Comparison of ENCODE assay signal across 8 cellular contexts in the genomic region with DNA sequence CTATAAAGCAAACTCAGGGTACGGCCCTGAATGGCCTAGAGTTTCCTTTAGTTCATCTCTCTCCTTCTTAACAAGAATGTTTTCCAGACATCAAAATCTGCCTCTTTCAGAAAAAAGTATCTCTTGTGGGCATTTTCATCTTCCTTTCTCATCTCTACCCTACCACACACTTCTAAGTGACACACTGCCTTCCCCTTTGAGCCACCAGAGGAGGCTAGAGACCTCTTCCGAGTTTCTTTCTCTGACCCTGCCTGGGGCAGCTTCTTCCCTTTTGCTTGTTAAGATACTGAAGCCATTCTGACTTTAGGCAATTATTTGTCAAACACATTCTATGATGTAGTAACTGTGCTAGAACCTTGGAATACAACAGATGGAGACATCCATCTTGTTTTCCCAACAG. TPM values are rescaled to one million over a fixed set of nuclear protein-coding genes. Genes with fewer than 3 reads are reported as not detected.
DNase-seq lines count a peak whose midpoint lies in the region; ATAC-seq, FAIRE-seq and TF ChIP-seq lines count a peak whose summit lies in the region.

No MANE protein-coding gene starts in this region.

- 48% methylated on average over 2 of the region's 2 CpGs for WGBS in lung, 2 donors

- H3K4me3 Mint-ChIP-seq in activated naive CD8-positive, alpha-beta T cell treated with anti-CD3 and anti-CD28 coated beads, Interleukin-2, amount 50 U/mL, for 24 hours = no peak overlapping the region

- no peaks in the 10 kb centered on the region for H3K4me1 Mint-ChIP-seq in activated naive CD8-positive, alpha-beta T cell treated with anti-CD3 and anti-CD28 coated beads, Interleukin-2, amount 50 U/mL, for 24 hours

- peak; percentile 36 for ATAC-seq in activated naive CD8-positive, alpha-beta T cell treated with anti-CD3 and anti-CD28 coated beads, Interleukin-2, amount 50 U/mL, for 24 hours
- no peak for ATAC-seq in lung (ENCODE audit: insufficient read depth, low FRiP score)
- ATAC-seq in HG02885 (IDR thresholded peaks at IDR 0.05; ENCODE audit: poor library complexity, unreplicated experiment) = no peak

- H3K27ac ChIP-seq in lung (ENCODE audit: low read depth in 1 of 2, low read length in 1 of 2) = no peak overlapping the region

- H3K4me1 ChIP-seq in lung (ENCODE audit: control insufficient read depth in 2 of 2, insufficient read depth in 2 of 2, low read length in 2 of 2) = no peaks in the 10 kb centered on the region

- H3K4me3 ChIP-seq in lung = no peak overlapping the region

- no peaks in the 10 kb centered on the region for H3K36me3 Mint-ChIP-seq in activated naive CD8-positive, alpha-beta T cell treated with anti-CD3 and anti-CD28 coated beads, Interleukin-2, amount 50 U/mL, for 24 hours (ENCODE audit: low read depth)

- no peaks in the 10 kb centered on the region for H3K9me3 Mint-ChIP-seq in activated naive CD8-positive, alpha-beta T cell treated with anti-CD3 and anti-CD28 coated beads, Interleukin-2, amount 50 U/mL, for 24 hours

- H3K27me3 ChIP-seq in lung (ENCODE audit: control insufficient read depth, insufficient read depth) = no peaks in the 10 kb centered on the region

- H3K27ac Mint-ChIP-seq in activated naive CD8-positive, alpha-beta T cell treated with anti-CD3 and anti-CD28 coated beads, Interleukin-2, amount 50 U/mL, for 24 hours = no peak overlapping the region

- H3K9me3 ChIP-seq in lung (ENCODE audit: control insufficient read depth in 2 of 2, insufficient read depth in 1 of 2, low read length in 1 of 2) = no peaks in the 10 kb centered on the region

- DNase-seq in ELF-1 (ENCODE audit: low read depth, low spot score) (peak; percentile 56), KG1 (lab: John Stamatoyannopoulos, UW) (peak; percentile 45), lung (ENCODE audit: low spot score) (no peak), HTR-8/SVneo (ENCODE audit: insufficient read length, low spot score) (no peak), NCI-H1436 (lab: John Stamatoyannopoulos, UW) (no peak)
- DNase-seq in activated naive CD8-positive, alpha-beta T cell treated with anti-CD3 and anti-CD28 coated beads, Interleukin-2, amount 50 U/mL, for 24 hours = no peak
- DNase-seq in activated CD8-positive, alpha-beta memory T cell treated with anti-CD3 and anti-CD28 coated beads, Interleukin-2, amount 50 U/mL, for 4 hours = no peak

- peaks cover 37% of the 10 kb centered on the region for H3K27me3 Mint-ChIP-seq in activated naive CD8-positive, alpha-beta T cell treated with anti-CD3 and anti-CD28 coated beads, Interleukin-2, amount 50 U/mL, for 24 hours

- no peak for FAIRE-seq in HTR-8/SVneo (lab: Jason Lieb, UNC)

- TF ChIP-seq CTCF in lung (IDR thresholded peaks at IDR 0.05; ENCODE audit: control extremely low read depth, extremely low read depth) = peak; percentile 35

- no peaks in the 10 kb centered on the region for H3K36me3 ChIP-seq in lung (ENCODE audit: control insufficient read depth in 2 of 2, insufficient read depth in 2 of 2, low read length in 2 of 2)

RNA-seq across cellular contexts. Expression of gene SV2C, which starts 8.7 kb away (rescaled TPM):
- total RNA-seq in lung = under 1 TPM; 0.37 to 0.40 TPM
- polyA plus RNA-seq in lung = under 1 TPM in 1 of 2 donors, not detected in 1; 0.01 TPM

Comparison
In these comparisons a context has a peak if more than half of its experiments do, and no peak if none do; other contexts are left out.
1. DNase-seq: peak in ELF-1 (single experiment) and KG1 (single experiment); none in activated naive CD8-positive, alpha-beta T cell treated with anti-CD3 and anti-CD28 coated beads, Interleukin-2, amount 50 U/mL, for 24 hours (single experiment), lung (single experiment), HTR-8/SVneo (single experiment), activated CD8-positive, alpha-beta memory T cell treated with anti-CD3 and anti-CD28 coated beads, Interleukin-2, amount 50 U/mL, for 4 hours (single experiment) and NCI-H1436 (single experiment).